In the genomic region with DNA sequence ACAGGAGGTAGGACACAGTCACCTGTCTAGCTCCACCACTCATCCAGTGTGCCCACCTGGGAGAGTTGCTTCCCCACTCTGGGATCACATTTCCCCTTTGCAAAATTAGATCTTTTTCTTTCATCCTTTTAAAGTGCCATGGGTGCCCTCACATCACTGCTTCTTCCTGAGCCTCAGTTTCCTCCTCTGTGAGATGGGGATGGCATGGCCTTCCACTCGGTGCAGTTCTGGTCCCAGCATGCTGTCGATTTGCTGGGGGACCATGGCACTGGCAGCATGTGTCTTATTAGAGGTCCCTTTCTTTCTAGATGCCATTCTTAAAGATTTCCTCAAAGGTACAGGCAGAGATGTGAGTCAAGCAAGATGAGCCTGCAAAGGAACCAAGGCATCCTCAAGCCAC, we compare ENCODE assay signal across 8 cellular contexts.
"Had no signal": no experiment of that assay in that cellular context is flagged by ENCODE, and none has a peak within 500 bp of the region (broad histone marks: within the 10 kb centered on the region; RNA-seq: fewer than 3 reads in every experiment).

No MANE protein-coding gene starts in this region.

- H3K27ac Mint-ChIP-seq: GM23338, HFFc6 had no signal

- DNase-seq: H7, HFFc6, IMR-90, KG1 had no signal

- H3K4me2 ChIP-seq: GM23338 had no signal

- H3K9me3 Mint-ChIP-seq: GM23338, HFFc6 had no signal

- H3K36me3 ChIP-seq: HAP-1 had no signal

- H2AFZ ChIP-seq: GM23338 had no signal

- H3K4me3 Mint-ChIP-seq: GM23338, HFFc6 had no signal

- H3K4me3 ChIP-seq: GM23338, HAP-1, K562 had no signal

- ATAC-seq: GM23338, HCT116, K562 had no signal

- H3K9me3 ChIP-seq: HAP-1 had no signal
